Comparison of ENCODE assay signal across 13 cellular contexts in the genomic region with DNA sequence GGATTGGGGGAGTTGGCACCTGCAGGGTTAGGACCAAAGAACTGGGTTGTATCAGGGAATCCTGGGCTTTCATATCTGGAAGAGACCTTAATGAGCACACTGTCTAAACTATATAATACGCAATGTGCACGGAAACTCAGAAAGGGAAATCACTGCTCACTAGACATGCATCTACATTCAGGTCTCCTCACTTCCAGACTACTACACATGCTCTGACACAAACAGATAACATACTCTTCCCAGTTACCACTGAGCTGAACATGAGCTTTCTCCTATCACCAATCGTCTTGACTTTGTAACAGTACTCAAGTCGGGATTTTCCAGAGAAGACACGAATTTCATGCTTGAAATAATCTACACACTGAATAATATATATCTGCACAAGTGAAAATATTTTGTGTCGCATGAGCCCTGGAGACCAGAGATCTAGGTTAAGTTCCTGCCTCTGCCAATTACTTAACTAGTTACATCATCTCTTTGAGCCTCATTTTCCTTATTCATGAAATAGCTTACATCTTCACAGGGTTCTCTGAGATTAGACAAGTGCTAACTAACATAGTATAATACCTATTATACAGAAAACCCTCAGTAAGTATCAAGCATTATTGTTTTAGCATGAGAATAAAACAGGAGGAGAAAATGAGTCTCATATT.
DNase-seq lines count a peak whose midpoint lies in the region; ATAC-seq and TF ChIP-seq lines count a peak whose summit lies in the region.
"Had no signal": no experiment of that assay in that cellular context is flagged by ENCODE, and none has a peak within 500 bp of the region (broad histone marks: within the 10 kb centered on the region; RNA-seq: fewer than 3 reads in every experiment).

No MANE protein-coding gene starts in this region.

- H3K9me2 ChIP-seq in OCI-LY1 (ENCODE audit: low read depth, low read length) = no peaks in the 10 kb centered on the region
- H3K9me2 ChIP-seq: SK-N-SH had no signal

- H3K9ac ChIP-seq in OCI-LY1 (ENCODE audit: low read length) (no peak overlapping the region; the same call in 1 of the 2 replicates), endodermal cell (ENCODE audit: extremely low read depth, low read length, poor library complexity, severe bottlenecking) (no peak overlapping the region)
- H3K9ac ChIP-seq: SK-N-SH had no signal

- H3K27ac ChIP-seq in OCI-LY1 (ENCODE audit: low read depth, low read length, poor library complexity, severe bottlenecking) (peak overlapping the region; percentile 79), endodermal cell (ENCODE audit: low read depth, low read length) (no peak overlapping the region)

- no peak overlapping the region for H3K4me3 Mint-ChIP-seq in activated CD4-positive, alpha-beta T cell treated with anti-CD3 and anti-CD28 coated beads, Interleukin-2, amount 10 ng/mL, durations not matched to agents 7 days and 5 days
- peak overlapping the region; percentile 58 for H3K4me3 Mint-ChIP-seq in effector memory CD8-positive, alpha-beta T cell
- H3K4me3 Mint-ChIP-seq in stimulated activated memory B cell treated with anti-CD40 and anti-IgM and Interleukin-4, amounts not matched to agents 10 μg/mL and 1 μg/mL and 100 μg/mL, for 72 hours = no peak overlapping the region
- no peak overlapping the region for H3K4me3 Mint-ChIP-seq in endodermal cell

- WGBS in endodermal cell (ENCODE audit: insufficient coverage in 1 of 2, insufficient read length in 1 of 2), 2 experiments = 88 to 95% methylated on average over 5 to 6 of the region's 6 CpGs

- H3K79me2 ChIP-seq in OCI-LY1 (ENCODE audit: insufficient read depth, low read length) = no peaks in the 10 kb centered on the region

- no peaks in the 10 kb centered on the region for H3F3A ChIP-seq in OCI-LY1 (ENCODE audit: insufficient read depth, low read length)

- no peak overlapping the region for H3K4me3 ChIP-seq in OCI-LY1 (ENCODE audit: low read depth, low read length, poor library complexity, severe bottlenecking)
- no peak overlapping the region for H3K4me3 ChIP-seq in endodermal cell (ENCODE audit: low read length)

- peak overlapping the region; percentile 44; the same call in 1 of the 2 replicates for H3K4me2 ChIP-seq in OCI-LY1 (ENCODE audit: low read length)
- H3K4me2 ChIP-seq: SK-N-SH had no signal

- ATAC-seq in effector memory CD8-positive, alpha-beta T cell (replicated peaks) = no peak
- ATAC-seq in stimulated activated memory B cell treated with anti-CD40 and anti-IgM and Interleukin-4, amounts not matched to agents 10 μg/mL and 1 μg/mL and 100 μg/mL, for 72 hours = no peak
- ATAC-seq in GM21526 (IDR thresholded peaks at IDR 0.05; ENCODE audit: low FRiP score, unreplicated experiment) = no peak

- H3K27me3 Mint-ChIP-seq in activated CD4-positive, alpha-beta T cell treated with anti-CD3 and anti-CD28 coated beads, Interleukin-2, amount 10 ng/mL, durations not matched to agents 7 days and 5 days = no peaks in the 10 kb centered on the region
- H3K27me3 Mint-ChIP-seq in effector memory CD8-positive, alpha-beta T cell = no peaks in the 10 kb centered on the region
- H3K27me3 Mint-ChIP-seq in stimulated activated memory B cell treated with anti-CD40 and anti-IgM and Interleukin-4, amounts not matched to agents 10 μg/mL and 1 μg/mL and 100 μg/mL, for 72 hours = no peaks in the 10 kb centered on the region
- H3K27me3 Mint-ChIP-seq in endodermal cell (ENCODE audit: insufficient read depth) = no peaks in the 10 kb centered on the region

- H3K9me3 ChIP-seq in OCI-LY1 (ENCODE audit: low read length) = no peaks in the 10 kb centered on the region
- H3K9me3 ChIP-seq in endodermal cell (ENCODE audit: control insufficient read depth, low read length) = no peaks in the 10 kb centered on the region
- H3K9me3 ChIP-seq: SK-N-SH had no signal

- H3K27me3 ChIP-seq in OCI-LY1 (ENCODE audit: insufficient read depth, low read length) (no peaks in the 10 kb centered on the region), endodermal cell (ENCODE audit: control insufficient read depth, insufficient read depth, low read length, poor library complexity, severe bottlenecking) (no peaks in the 10 kb centered on the region)

- no peak overlapping the region for H2AFZ ChIP-seq in OCI-LY1 (ENCODE audit: low read length)

- no peaks in the 10 kb centered on the region for H4K20me1 ChIP-seq in OCI-LY1 (ENCODE audit: insufficient read depth, low read length)

- no peaks in the 10 kb centered on the region for H3K9me3 Mint-ChIP-seq in activated CD4-positive, alpha-beta T cell treated with anti-CD3 and anti-CD28 coated beads, Interleukin-2, amount 10 ng/mL, durations not matched to agents 7 days and 5 days
- no peaks in the 10 kb centered on the region for H3K9me3 Mint-ChIP-seq in effector memory CD8-positive, alpha-beta T cell
- H3K9me3 Mint-ChIP-seq in stimulated activated memory B cell treated with anti-CD40 and anti-IgM and Interleukin-4, amounts not matched to agents 10 μg/mL and 1 μg/mL and 100 μg/mL, for 72 hours = no peaks in the 10 kb centered on the region
- no peaks in the 10 kb centered on the region for H3K9me3 Mint-ChIP-seq in endodermal cell

- H3K27ac Mint-ChIP-seq in activated CD4-positive, alpha-beta T cell treated with anti-CD3 and anti-CD28 coated beads, Interleukin-2, amount 10 ng/mL, durations not matched to agents 7 days and 5 days = peak overlapping the region; percentile 81
- H3K27ac Mint-ChIP-seq in effector memory CD8-positive, alpha-beta T cell = peak overlapping the region; percentile 89 to 93
- peak overlapping the region; percentile 41 for H3K27ac Mint-ChIP-seq in stimulated activated memory B cell treated with anti-CD40 and anti-IgM and Interleukin-4, amounts not matched to agents 10 μg/mL and 1 μg/mL and 100 μg/mL, for 72 hours
- H3K27ac Mint-ChIP-seq in endodermal cell = no peak overlapping the region

- no peak for DNase-seq in activated CD4-positive, alpha-beta T cell treated with anti-CD3 and anti-CD28 coated beads, Interleukin-2, amount 10 ng/mL, durations not matched to agents 7 days and 5 days
- no peak for DNase-seq in activated CD4-positive, alpha-beta T cell treated with anti-CD3 and anti-CD28 coated beads for 48 hours
- no peak for DNase-seq in effector memory CD8-positive, alpha-beta T cell
- DNase-seq in endodermal cell (no peak), CD1c-positive myeloid dendritic cell (ENCODE audit: extremely low spot score) (no peak)
- DNase-seq: Kasumi-1, kidney glomerular epithelial cell, NCI-H2029 treated with DMSO at 0.1 percent for 48 hours, SK-N-SH, trophoblast cell had no signal

- H3K36me3 ChIP-seq in OCI-LY1 (ENCODE audit: insufficient read depth, low read length) (peaks cover 23% of the 10 kb centered on the region), endodermal cell (ENCODE audit: control insufficient read depth, insufficient read depth, low read length) (peaks cover 23% of the 10 kb centered on the region)

- CTCF ChIA-PET in activated CD4-positive, alpha-beta T cell treated with anti-CD3 and anti-CD28 coated beads, Interleukin-2, amount 10 ng/mL, durations not matched to agents 7 days and 5 days (lab: Charles Lee) = no interaction called here

- H3K36me3 Mint-ChIP-seq in activated CD4-positive, alpha-beta T cell treated with anti-CD3 and anti-CD28 coated beads, Interleukin-2, amount 10 ng/mL, durations not matched to agents 7 days and 5 days (ENCODE audit: low read depth) = peaks cover 63% of the 10 kb centered on the region
- peaks cover 79% of the 10 kb centered on the region for H3K36me3 Mint-ChIP-seq in effector memory CD8-positive, alpha-beta T cell (ENCODE audit: insufficient read depth)
- H3K36me3 Mint-ChIP-seq in stimulated activated memory B cell treated with anti-CD40 and anti-IgM and Interleukin-4, amounts not matched to agents 10 μg/mL and 1 μg/mL and 100 μg/mL, for 72 hours = peaks cover 45% of the 10 kb centered on the region
- peaks cover 38% of the 10 kb centered on the region for H3K36me3 Mint-ChIP-seq in endodermal cell (ENCODE audit: low read depth)

- peaks cover 33% of the 10 kb centered on the region for H3K4me1 Mint-ChIP-seq in activated CD4-positive, alpha-beta T cell treated with anti-CD3 and anti-CD28 coated beads, Interleukin-2, amount 10 ng/mL, durations not matched to agents 7 days and 5 days
- peaks cover 37 to 46% of the 10 kb centered on the region in 2 donors for H3K4me1 Mint-ChIP-seq in effector memory CD8-positive, alpha-beta T cell (ENCODE audit: low read depth in 2 of 2)
- H3K4me1 Mint-ChIP-seq in stimulated activated memory B cell treated with anti-CD40 and anti-IgM and Interleukin-4, amounts not matched to agents 10 μg/mL and 1 μg/mL and 100 μg/mL, for 72 hours = peaks cover 61% of the 10 kb centered on the region
- peaks cover 4% of the 10 kb centered on the region for H3K4me1 Mint-ChIP-seq in endodermal cell

- TF ChIP-seq CTCF in OCI-LY1 (IDR thresholded peaks at IDR 0.05; ENCODE audit: low read length) (no peak), endodermal cell (conservative IDR thresholded peaks at IDR 0.05) (no peak)

- POLR2A ChIA-PET in activated CD4-positive, alpha-beta T cell treated with anti-CD3 and anti-CD28 coated beads, Interleukin-2, amount 10 ng/mL, durations not matched to agents 7 days and 5 days (lab: Charles Lee) = no interaction called here

- peaks cover 32% of the 10 kb centered on the region for H3K4me1 ChIP-seq in OCI-LY1 (ENCODE audit: insufficient read depth, low read length, severe bottlenecking)
- H3K4me1 ChIP-seq in endodermal cell (ENCODE audit: control insufficient read depth, insufficient read depth, low read length) = no peaks in the 10 kb centered on the region

Comparison
In these comparisons a context has a peak if more than half of its experiments do, and no peak if none do; other contexts are left out.
1. H3K4me3 Mint-ChIP-seq: peak in effector memory CD8-positive, alpha-beta T cell (2 of 2); none in activated CD4-positive, alpha-beta T cell treated with anti-CD3 and anti-CD28 coated beads, Interleukin-2, amount 10 ng/mL, durations not matched to agents 7 days and 5 days (single experiment), stimulated activated memory B cell treated with anti-CD40 and anti-IgM and Interleukin-4, amounts not matched to agents 10 μg/mL and 1 μg/mL and 100 μg/mL, for 72 hours (single experiment) and endodermal cell (single experiment).